Comparison of ENCODE assay signal across 17 cellular contexts in genomic region chr6:3949531-3949930, GRCh38.
DNase-seq lines count a peak whose midpoint lies in the region; ATAC-seq and TF ChIP-seq lines count a peak whose summit lies in the region.
"Had no signal": no experiment of that assay in that cellular context is flagged by ENCODE, and none has a peak within 500 bp of the region (broad histone marks: within the 10 kb centered on the region; RNA-seq: fewer than 3 reads in every experiment).

No MANE protein-coding gene starts in this region.

- H3K4me2 ChIP-seq in GM23338 (no peak overlapping the region; the same call in 1 of the 2 replicates), IMR-90 (ENCODE audit: low read depth, low read length) (no peak overlapping the region)
- H3K4me2 ChIP-seq: A549; BLaER1 treated with 17β-estradiol and CSF1 and Interleukin-3, amounts not matched to agents 10 nM and 100 nM had no signal

- no peak overlapping the region for H3K27ac ChIP-seq in GM23338 (ENCODE audit: low read depth)
- H3K27ac ChIP-seq in IMR-90 (ENCODE audit: insufficient read depth, low read length): peak overlapping the region; percentile 26; the same call in 1 of the 2 replicates
- H3K27ac ChIP-seq in esophagus muscularis mucosa (replicated peaks in 1 of 4): no peak overlapping the region
- H3K27ac ChIP-seq: 22Rv1; A549; BLaER1 treated with 17β-estradiol and CSF1 and Interleukin-3, amounts not matched to agents 10 nM and 100 nM; C4-2B had no signal

- H3K14ac ChIP-seq in IMR-90 (replicated peaks; ENCODE audit: low read depth, low read length): 0 out of 2 replicates have a peak overlapping the region, but pooled peaks have one; percentile 10

- WGBS in IMR-90 (ENCODE audit: extremely low coverage in 2 of 2, insufficient read length in 1 of 2), 2 experiments: no CpG with 5 or more reads among the region's 6 CpGs
- 88% methylated on average over 6 of the region's 6 CpGs for WGBS in esophagus muscularis mucosa

- TF ChIP-seq RAD21 in IMR-90 (IDR thresholded peaks at IDR 0.05; ENCODE audit: low read length): no peak

- TF ChIP-seq CTCF in GM23338 (conservative IDR thresholded peaks at IDR 0.05; ENCODE audit: low read depth in 2 of 2) (no peak), IMR-90 (conservative IDR thresholded peaks at IDR 0.05; ENCODE audit: low read depth, low read length) (no peak), esophagus muscularis mucosa (IDR thresholded peaks at IDR 0.05) (no peak)

- TF ChIP-seq POLR2A in IMR-90 (IDR thresholded peaks at IDR 0.05; ENCODE audit: low read depth, low read length): no peak
- no peak for TF ChIP-seq POLR2A in esophagus muscularis mucosa (IDR thresholded peaks at IDR 0.05; ENCODE audit: low read depth)

- dilution Hi-C loops in IMR-90 (cut with HindIII; ENCODE audit: low sequenced_read_pairs, unreplicated experiment): no loop called here

- no peak overlapping the region for H2BK5ac ChIP-seq in IMR-90 (ENCODE audit: low read depth, low read length, poor library complexity, severe bottlenecking)

- H3K9me2 ChIP-seq in GM23338 (ENCODE audit: insufficient read depth): no peaks in the 10 kb centered on the region

- H2AFZ ChIP-seq in GM23338 (0 out of 2 replicates have a peak overlapping the region, but pooled peaks have one; percentile 9), IMR-90 (replicated peaks; ENCODE audit: low read length, poor library complexity) (no peak overlapping the region)

- no peaks in the 10 kb centered on the region for H4K20me1 ChIP-seq in GM23338 (replicated peaks; ENCODE audit: insufficient read depth)
- no peaks in the 10 kb centered on the region for H4K20me1 ChIP-seq in IMR-90 (ENCODE audit: insufficient read depth, low read length)
- H4K20me1 ChIP-seq: BLaER1 treated with 17β-estradiol and CSF1 and Interleukin-3, amounts not matched to agents 10 nM and 100 nM had no signal

- H3K4me1 Mint-ChIP-seq in GM23338: peaks cover 19% of the 10 kb centered on the region
- peaks cover 6% of the 10 kb centered on the region for H3K4me1 Mint-ChIP-seq in stimulated activated memory B cell treated with anti-CD40 and anti-IgM and Interleukin-4, amounts not matched to agents 10 μg/mL and 1 μg/mL and 100 μg/mL, for 72 hours
- H3K4me1 Mint-ChIP-seq: B cell had no signal

- POLR2A ChIA-PET in IMR-90 (lab: Charles Lee; ENCODE audit: unreplicated experiment): no interaction called here

- no peak overlapping the region for H3K56ac ChIP-seq in IMR-90 (ENCODE audit: extremely low read depth, insufficient read depth, low read length)

- BruUV-seq in IMR-90 (replicated peaks; lab: Mats Ljungman, UMichigan): no TSS peak

- H2AK5ac ChIP-seq in IMR-90 (ENCODE audit: low read depth, low read length): peak overlapping the region; percentile 54; the same call in 1 of the 2 replicates

- peak overlapping the region; percentile 45; the same call in 1 of the 3 replicates for H2BK15ac ChIP-seq in IMR-90 (ENCODE audit: low read depth, low read length)

- DNase-seq in GM23338 (ENCODE audit: low spot score) (no peak), IMR-90 (no peak), esophagus muscularis mucosa (ENCODE audit: extremely low spot score) (peak; percentile 79), putamen (ENCODE audit: low spot score) (no peak)
- DNase-seq: AML-193; Caco-2; Calu3; CD4-positive, alpha-beta T cell; CD8-positive, alpha-beta T cell; DMS79 treated with DMSO at 0.1 percent for 48 hours; GF-D8 had no signal

- no peak overlapping the region for H3K23ac ChIP-seq in IMR-90 (ENCODE audit: low read depth, low read length)

- H3K27ac Mint-ChIP-seq in GM23338: no peak overlapping the region
- no peak overlapping the region for H3K27ac Mint-ChIP-seq in stimulated activated memory B cell treated with anti-CD40 and anti-IgM and Interleukin-4, amounts not matched to agents 10 μg/mL and 1 μg/mL and 100 μg/mL, for 72 hours
- H3K27ac Mint-ChIP-seq: B cell; CD4-positive, alpha-beta T cell; CD8-positive, alpha-beta T cell had no signal

- no peaks in the 10 kb centered on the region for H3K27me3 Mint-ChIP-seq in GM23338 (ENCODE audit: insufficient read depth, low read depth, poor library complexity)
- H3K27me3 Mint-ChIP-seq in stimulated activated memory B cell treated with anti-CD40 and anti-IgM and Interleukin-4, amounts not matched to agents 10 μg/mL and 1 μg/mL and 100 μg/mL, for 72 hours: peaks cover 77% of the 10 kb centered on the region

- no peaks in the 10 kb centered on the region for H3K9me3 ChIP-seq in IMR-90 (ENCODE audit: control insufficient read depth, insufficient read depth, low read length)
- H3K9me3 ChIP-seq in esophagus muscularis mucosa: no peaks in the 10 kb centered on the region
- H3K9me3 ChIP-seq: Caco-2 had no signal

- H3K4me1 ChIP-seq in GM23338 (ENCODE audit: insufficient read depth): peaks cover 14% of the 10 kb centered on the region
- peaks cover 10% of the 10 kb centered on the region for H3K4me1 ChIP-seq in IMR-90 (ENCODE audit: control insufficient read depth, insufficient read depth, low read length)
- peaks cover 0 to 6% (median 2%) of the 10 kb centered on the region in 4 donors for H3K4me1 ChIP-seq in esophagus muscularis mucosa
- H3K4me1 ChIP-seq: BLaER1 treated with 17β-estradiol and CSF1 and Interleukin-3, amounts not matched to agents 10 nM and 100 nM; Caco-2 had no signal

- H3K9me3 Mint-ChIP-seq in GM23338: no peaks in the 10 kb centered on the region; the same call in 1 of the 3 replicates
- peaks cover 15% of the 10 kb centered on the region for H3K9me3 Mint-ChIP-seq in stimulated activated memory B cell treated with anti-CD40 and anti-IgM and Interleukin-4, amounts not matched to agents 10 μg/mL and 1 μg/mL and 100 μg/mL, for 72 hours

- no peak overlapping the region for H3K9ac ChIP-seq in IMR-90 (ENCODE audit: low read depth, low read length)
- H3K9ac ChIP-seq: BLaER1 treated with 17β-estradiol and CSF1 and Interleukin-3, amounts not matched to agents 10 nM and 100 nM had no signal

- H3K36me3 Mint-ChIP-seq in GM23338 (ENCODE audit: low read depth): no peaks in the 10 kb centered on the region
- H3K36me3 Mint-ChIP-seq in stimulated activated memory B cell treated with anti-CD40 and anti-IgM and Interleukin-4, amounts not matched to agents 10 μg/mL and 1 μg/mL and 100 μg/mL, for 72 hours: no peaks in the 10 kb centered on the region
- H3K36me3 Mint-ChIP-seq: CD8-positive, alpha-beta T cell had no signal

- H4K8ac ChIP-seq in IMR-90 (ENCODE audit: low read depth in 2 of 2, low read length in 2 of 2): no peak overlapping the region; a peak in 1 of 4 replicates

- no peaks in the 10 kb centered on the region for H3K9me1 ChIP-seq in IMR-90 (ENCODE audit: insufficient read depth, low read length)

- H3K4me3 Mint-ChIP-seq in GM23338: no peak overlapping the region
- H3K4me3 Mint-ChIP-seq in stimulated activated memory B cell treated with anti-CD40 and anti-IgM and Interleukin-4, amounts not matched to agents 10 μg/mL and 1 μg/mL and 100 μg/mL, for 72 hours: no peak overlapping the region
- H3K4me3 Mint-ChIP-seq: B cell; CD4-positive, alpha-beta T cell; CD8-positive, alpha-beta T cell had no signal

- peak overlapping the region; percentile 89; the same call in 1 of the 2 replicates for H4K5ac ChIP-seq in IMR-90 (ENCODE audit: low read depth, low read length)

- H3K4ac ChIP-seq in IMR-90 (ENCODE audit: low read depth, low read length): no peak overlapping the region; the same call in 1 of the 2 replicates

- no peaks in the 10 kb centered on the region for H3K79me2 ChIP-seq in GM23338 (replicated peaks; ENCODE audit: insufficient read depth)

- no peak overlapping the region for H2AK9ac ChIP-seq in IMR-90 (replicated peaks; ENCODE audit: low read depth, low read length, poor library complexity)

- H3K27me3 ChIP-seq in GM23338 (ENCODE audit: insufficient read depth) (no peaks in the 10 kb centered on the region), IMR-90 (ENCODE audit: control insufficient read depth, insufficient read depth, low read length) (no peaks in the 10 kb centered on the region), esophagus muscularis mucosa (no peaks in the 10 kb centered on the region)
- H3K27me3 ChIP-seq: BLaER1 treated with 17β-estradiol and CSF1 and Interleukin-3, amounts not matched to agents 10 nM and 100 nM had no signal

- CTCF ChIA-PET in IMR-90 (lab: Yijun Ruan, JAX): interaction anchor here (1.1 kb wide), 1 partner anchor 37 kb away, joined by 3 read pairs; no protein-coding TSS in a partner anchor

- ATAC-seq in GM23338: no peak
- ATAC-seq in IMR-90 (ENCODE audit: low read depth): no peak
- no peak for ATAC-seq in stimulated activated memory B cell treated with anti-CD40 and anti-IgM and Interleukin-4, amounts not matched to agents 10 μg/mL and 1 μg/mL and 100 μg/mL, for 72 hours
- ATAC-seq: A549; CD8-positive, alpha-beta T cell had no signal

- H3K4me3 ChIP-seq in GM23338 (no peak overlapping the region), IMR-90 (ENCODE audit: insufficient read depth, low read depth, low read length) (no peak overlapping the region), esophagus muscularis mucosa (no peak overlapping the region)
- H3K4me3 ChIP-seq: A549; BLaER1 treated with 17β-estradiol and CSF1 and Interleukin-3, amounts not matched to agents 10 nM and 100 nM had no signal

- intact Hi-C loops in IMR-90 (cut with micrococcal nuclease) (no loop called here), esophagus muscularis mucosa (cut with DNase I) (no loop called here)

- in situ Hi-C loops in IMR-90 (cut with MboI; ENCODE audit: low sequenced_read_pairs): no loop called here

- 0 out of 2 replicates have a peak overlapping the region, but pooled peaks have one; percentile 21 for H2BK20ac ChIP-seq in IMR-90 (ENCODE audit: low read depth, low read length)

- H3K79me1 ChIP-seq in IMR-90 (ENCODE audit: low read depth in 1 of 2, low read length in 2 of 2): no peaks in the 10 kb centered on the region

- H3K18ac ChIP-seq in IMR-90 (ENCODE audit: low read depth, low read length): peak overlapping the region; percentile 91

- no peak for TF ChIP-seq EP300 in esophagus muscularis mucosa (IDR thresholded peaks at IDR 0.05)

- no peaks in the 10 kb centered on the region; the same call in 1 of the 2 replicates for H3K36me3 ChIP-seq in GM23338 (ENCODE audit: insufficient read depth)
- no peaks in the 10 kb centered on the region for H3K36me3 ChIP-seq in IMR-90 (ENCODE audit: control insufficient read depth, insufficient read depth, low read length)
- no peaks in the 10 kb centered on the region for H3K36me3 ChIP-seq in esophagus muscularis mucosa
- H3K36me3 ChIP-seq: BLaER1 treated with 17β-estradiol and CSF1 and Interleukin-3, amounts not matched to agents 10 nM and 100 nM had no signal

- no peak overlapping the region; the same call in 1 of the 2 replicates for H2BK120ac ChIP-seq in IMR-90 (ENCODE audit: low read depth, low read length)

- no peak overlapping the region for H4K91ac ChIP-seq in IMR-90 (ENCODE audit: insufficient read depth, low read depth, low read length)

- no peaks in the 10 kb centered on the region for H3F3A ChIP-seq in GM23338 (replicated peaks; ENCODE audit: low read depth)

TF ChIP-seq in GM23338, 12 proteins besides CTCF, POLR2A, EP300 and RAD21 (continues in another document):
- TF ChIP-seq POLR2AphosphoS5 (IDR thresholded peaks at IDR 0.05; ENCODE audit: low read depth): no peak

TF ChIP-seq in IMR-90, 13 proteins besides CTCF, POLR2A, EP300 and RAD21 (continues in another document):
- TF ChIP-seq FOS (IDR thresholded peaks at IDR 0.05; ENCODE audit: low read depth, low read length) (no peak), RCOR1 (IDR thresholded peaks at IDR 0.05; ENCODE audit: insufficient replicate concordance, low read length) (no peak), NFE2L2 (IDR thresholded peaks at IDR 0.05; ENCODE audit: low read depth, low read length) (no peak)
